17 cellular contexts compared by ENCODE assay signal in genomic region chr22:36611241-36611976, GRCh38.
"Had no signal": no experiment of that assay in that cellular context is flagged by ENCODE, and none has a peak within 500 bp of the region (broad histone marks: within the 10 kb centered on the region; RNA-seq: fewer than 3 reads in every experiment).

No MANE protein-coding gene starts in this region.

- H3K27me3 ChIP-seq: upper lobe of left lung, uterus had no signal

- FAIRE-seq: frontal cortex had no signal

- H3K4me3 ChIP-seq: colonic mucosa, dorsolateral prefrontal cortex, tibial artery, upper lobe of left lung, uterus had no signal

- H3K4me3 Mint-ChIP-seq: naive thymus-derived CD4-positive, alpha-beta T cell; nephron progenitor cell; stimulated activated memory B cell treated with anti-CD40 and anti-IgM and Interleukin-4, amounts not matched to agents 10 μg/mL and 1 μg/mL and 100 μg/mL, for 72 hours; stimulated activated naive CD8-positive, alpha-beta T cell treated with anti-CD3 and anti-CD28 coated beads, Interleukin-15, Interleukin-2, amounts not matched to agents 100 ng/mL and 50 ng/mL, for 24 hours had no signal

- H3K4me1 Mint-ChIP-seq: naive thymus-derived CD4-positive, alpha-beta T cell; stimulated activated memory B cell treated with anti-CD40 and anti-IgM and Interleukin-4, amounts not matched to agents 10 μg/mL and 1 μg/mL and 100 μg/mL, for 72 hours had no signal

- H3K4me1 ChIP-seq: colonic mucosa, tibial artery, upper lobe of left lung, uterus had no signal

- DNase-seq: colonic mucosa; dorsolateral prefrontal cortex; effector CD8-positive, alpha-beta T cell; islet precursor cell; mesendoderm; naive thymus-derived CD4-positive, alpha-beta T cell; nephron progenitor cell; posterior cingulate gyrus; stimulated activated CD4-positive, alpha-beta T cell treated with anti-CD3 and anti-CD28 coated beads, Interleukin-4, amount 100 ng/mL, for 1 hour; stimulated activated CD8-positive, alpha-beta memory T cell treated with anti-CD3 and anti-CD28 coated beads, Interleukin-4, amount 100 ng/mL, for 48 hours; tibial artery; upper lobe of left lung; uterus had no signal

- H3K27ac Mint-ChIP-seq: naive thymus-derived CD4-positive, alpha-beta T cell; nephron progenitor cell; stimulated activated memory B cell treated with anti-CD40 and anti-IgM and Interleukin-4, amounts not matched to agents 10 μg/mL and 1 μg/mL and 100 μg/mL, for 72 hours; stimulated activated naive CD8-positive, alpha-beta T cell treated with anti-CD3 and anti-CD28 coated beads, Interleukin-15, Interleukin-2, amounts not matched to agents 100 ng/mL and 50 ng/mL, for 24 hours had no signal

- H3K9me3 ChIP-seq: colonic mucosa, neutrophil, tibial artery, upper lobe of left lung, uterus had no signal

- H3K36me3 ChIP-seq: colonic mucosa, neutrophil, tibial artery, upper lobe of left lung, uterus had no signal

- H3K36me3 Mint-ChIP-seq: stimulated activated memory B cell treated with anti-CD40 and anti-IgM and Interleukin-4, amounts not matched to agents 10 μg/mL and 1 μg/mL and 100 μg/mL, for 72 hours had no signal

- H3K27ac ChIP-seq: colonic mucosa, dorsolateral prefrontal cortex, neutrophil, tibial artery, upper lobe of left lung, uterus had no signal

- ATAC-seq: naive thymus-derived CD4-positive, alpha-beta T cell; stimulated activated memory B cell treated with anti-CD40 and anti-IgM and Interleukin-4, amounts not matched to agents 10 μg/mL and 1 μg/mL and 100 μg/mL, for 72 hours had no signal
